In the genomic region with DNA sequence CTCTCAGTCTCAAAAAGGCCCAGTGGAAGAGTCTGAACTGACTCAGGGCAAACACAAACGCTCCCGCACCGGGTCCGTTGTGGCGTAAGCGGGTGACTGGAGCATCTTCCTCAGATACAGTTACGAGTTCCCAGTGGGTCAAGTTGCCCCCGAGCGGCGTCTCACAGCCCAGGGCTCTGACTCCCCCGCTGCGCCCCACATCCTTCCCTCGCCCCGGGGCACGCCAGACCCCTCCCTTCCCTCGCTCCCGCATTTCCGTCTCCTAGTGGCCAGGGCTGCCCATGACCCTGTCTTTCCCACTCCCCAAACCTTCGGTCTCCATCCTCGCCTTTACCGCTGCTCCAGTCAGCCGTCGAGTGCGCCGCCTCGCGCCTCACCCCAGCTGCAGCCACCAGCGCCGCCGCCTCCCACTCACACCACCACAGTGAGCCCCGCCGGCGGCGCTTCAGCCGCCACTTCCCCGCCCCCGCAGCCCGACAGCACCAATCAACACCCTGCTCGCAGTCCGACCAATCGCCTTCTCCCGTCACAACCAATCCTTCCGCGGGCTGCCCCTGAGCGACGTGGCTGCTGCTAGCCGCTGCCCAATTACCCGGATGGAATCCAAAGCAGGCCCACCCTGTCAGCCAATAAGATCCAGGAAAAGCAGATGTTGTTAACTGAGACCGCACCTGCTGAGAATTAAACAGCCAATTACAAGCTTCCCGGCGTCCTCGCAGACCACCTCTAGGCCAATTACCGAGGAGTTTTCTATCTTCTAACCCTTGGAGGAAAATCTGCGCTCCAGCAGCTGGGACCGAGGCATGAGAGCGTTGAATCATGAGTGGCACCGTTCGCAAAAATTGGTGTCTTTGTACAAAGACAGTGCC, we compare ENCODE assay signal across 8 cellular contexts. TPM values are rescaled to one million over a fixed set of nuclear protein-coding genes. Genes with fewer than 3 reads are reported as not detected.
DNase-seq lines count a peak whose midpoint lies in the region; ATAC-seq and TF ChIP-seq lines count a peak whose summit lies in the region.

A gene with protein sequence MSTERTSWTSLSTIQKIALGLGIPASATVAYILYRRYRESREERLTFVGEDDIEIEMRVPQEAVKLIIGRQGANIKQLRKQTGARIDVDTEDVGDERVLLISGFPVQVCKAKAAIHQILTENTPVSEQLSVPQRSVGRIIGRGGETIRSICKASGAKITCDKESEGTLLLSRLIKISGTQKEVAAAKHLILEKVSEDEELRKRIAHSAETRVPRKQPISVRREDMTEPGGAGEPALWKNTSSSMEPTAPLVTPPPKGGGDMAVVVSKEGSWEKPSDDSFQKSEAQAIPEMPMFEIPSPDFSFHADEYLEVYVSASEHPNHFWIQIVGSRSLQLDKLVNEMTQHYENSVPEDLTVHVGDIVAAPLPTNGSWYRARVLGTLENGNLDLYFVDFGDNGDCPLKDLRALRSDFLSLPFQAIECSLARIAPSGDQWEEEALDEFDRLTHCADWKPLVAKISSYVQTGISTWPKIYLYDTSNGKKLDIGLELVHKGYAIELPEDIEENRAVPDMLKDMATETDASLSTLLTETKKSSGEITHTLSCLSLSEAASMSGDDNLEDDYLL (minus strand): TSS at position 430 of the 869 bp plus-strand sequence. CDS start 7,478 bp downstream, outside the sequence.

- TF ChIP-seq CTCF in BE2C (IDR thresholded peaks at IDR 0.05; ENCODE audit: low read depth, low read length) (0 out of 2 replicates have a peak, but pooled peaks have one; percentile 19), colonic mucosa (IDR thresholded peaks at IDR 0.05) (peak; percentile 12)

- intact Hi-C loops in colonic mucosa (cut with DNase I): no loop called here

- H3K4me1 ChIP-seq in BE2C (no peaks in the 10 kb centered on the region), colonic mucosa (no peaks in the 10 kb centered on the region)

- peak within 1 kb of the TSS; percentile 71 to 89 for H3K9ac ChIP-seq in colonic mucosa (ENCODE audit: low read depth in 2 of 2, low read length in 2 of 2)

- H3K9me3 ChIP-seq in BE2C (no peaks in the 10 kb centered on the region), colonic mucosa (no peaks in the 10 kb centered on the region)

- ATAC-seq in HG03442 (IDR thresholded peaks at IDR 0.05; ENCODE audit: unreplicated experiment): peak; percentile 91

- H3K27me3 ChIP-seq in BE2C: no peaks in the 10 kb centered on the region
- H3K27me3 ChIP-seq in colonic mucosa: no peaks in the 10 kb centered on the region
- no peaks in the 10 kb centered on the region for H3K27me3 ChIP-seq in layer of hippocampus (ENCODE audit: control insufficient read depth, insufficient read depth, low read length)

- DNase-seq in BE2C: peak; percentile 99
- peak; percentile 96 for DNase-seq in GM19238 (ENCODE audit: insufficient read length, low spot score)
- DNase-seq in NCI-H510A treated with DMSO at 0.1 percent for 48 hours (lab: John Stamatoyannopoulos, UW): peak; percentile 98
- peak; percentile 99 to 100 for DNase-seq in activated CD4-positive, alpha-beta T cell treated with anti-CD3 and anti-CD28 coated beads for 4 hours
- peak; percentile 98 for DNase-seq in colonic mucosa
- peak; percentile 98 to 99 for DNase-seq in stimulated activated CD4-positive, alpha-beta T cell treated with anti-CD3 and anti-CD28 coated beads, Interleukin-1b, Interleukin-23, amount 100 ng/mL, for 4 hours (ENCODE audit: low read depth in 2 of 2)

- H3K36me3 ChIP-seq in BE2C (no peaks in the 10 kb centered on the region), colonic mucosa (no peaks in the 10 kb centered on the region)

- H3K27ac ChIP-seq in colonic mucosa (peak within 1 kb of the TSS; percentile 61), layer of hippocampus (ENCODE audit: low read depth, low read length) (peak within 1 kb of the TSS; percentile 88)

- H3K4me3 ChIP-seq in BE2C (ENCODE audit: low read depth, low read length): peak within 1 kb of the TSS; percentile 91
- H3K4me3 ChIP-seq in colonic mucosa: peak within 1 kb of the TSS; percentile 65

RNA-seq across cellular contexts. Expression of the gene that starts here (rescaled TPM):
- 34.2 TPM for polyA plus RNA-seq in BE2C (2012; ENCODE audit: insufficient read depth, insufficient read length, low read depth)
- total RNA-seq in colonic mucosa: 1 to 10 TPM; 6.8 to 9.1 TPM

Comparison
In these comparisons a context has a peak if more than half of its experiments do, and no peak if none do; other contexts are left out.
1. Peak in every context shown above with its lines: DNase-seq, ATAC-seq, H3K4me3 ChIP-seq and H3K27ac ChIP-seq.